13 cellular contexts compared by ENCODE assay signal in genomic region chr1:52059326-52059725, GRCh38. TPM values are rescaled to one million over a fixed set of nuclear protein-coding genes. Genes with fewer than 3 reads are reported as not detected.
DNase-seq lines count a peak whose midpoint lies in the region; ATAC-seq, FAIRE-seq and TF ChIP-seq lines count a peak whose summit lies in the region.
"Had no signal": no experiment of that assay in that cellular context is flagged by ENCODE, and none has a peak within 500 bp of the region (broad histone marks: within the 10 kb centered on the region; RNA-seq: fewer than 3 reads in every experiment).

No MANE protein-coding gene starts in this region.

- H3K9me3 ChIP-seq in esophagus squamous epithelium, result no peaks in the 10 kb centered on the region
- no peaks in the 10 kb centered on the region for H3K9me3 ChIP-seq in gastrocnemius medialis

- no peak overlapping the region for H3K27ac Mint-ChIP-seq in activated CD8-positive, alpha-beta memory T cell treated with anti-CD3 and anti-CD28 coated beads, Interleukin-2, amount 10 ng/mL, durations not matched to agents 7 days and 5 days
- H3K27ac Mint-ChIP-seq: activated naive CD8-positive, alpha-beta T cell treated with anti-CD3 and anti-CD28 coated beads, Interleukin-2, amount 10 ng/mL, durations not matched to agents 7 days and 5 days had no signal

- no peaks in the 10 kb centered on the region for H3K9me3 Mint-ChIP-seq in activated T-cell treated with anti-CD3 and anti-CD28 coated beads, Interleukin-2, amount 50 U/mL, for 4 hours
- H3K9me3 Mint-ChIP-seq in activated CD8-positive, alpha-beta memory T cell treated with anti-CD3 and anti-CD28 coated beads, Interleukin-2, amount 10 ng/mL, durations not matched to agents 7 days and 5 days (ENCODE audit: low read depth), result no peaks in the 10 kb centered on the region
- H3K9me3 Mint-ChIP-seq: activated naive CD8-positive, alpha-beta T cell treated with anti-CD3 and anti-CD28 coated beads, Interleukin-2, amount 10 ng/mL, durations not matched to agents 7 days and 5 days had no signal

- H3K36me3 ChIP-seq in esophagus squamous epithelium, result peaks cover 5 to 48% (median 20%) of the 10 kb centered on the region in 3 donors
- peaks cover 0 to 37% of the 10 kb centered on the region in 2 donors for H3K36me3 ChIP-seq in gastrocnemius medialis

- DNase-seq in activated T-cell treated with anti-CD3 and anti-CD28 coated beads, Interleukin-2, amount 50 U/mL, for 4 hours, result no peak
- DNase-seq in activated T-cell treated with anti-CD3 and anti-CD28 coated beads, Interleukin-2, amount 50 U/mL, for 1 hour, result no peak
- DNase-seq in RCC 7860 (ENCODE audit: low spot score) (peak; percentile 26), esophagus squamous epithelium (lab: John Stamatoyannopoulos, UW) (no peak), skeletal muscle cell (ENCODE audit: low read depth) (peak; percentile 10), gastrocnemius medialis (no peak)
- DNase-seq in activated CD8-positive, alpha-beta memory T cell treated with anti-CD3 and anti-CD28 coated beads, Interleukin-2, amount 10 ng/mL, durations not matched to agents 7 days and 5 days, result no peak
- DNase-seq: activated naive CD8-positive, alpha-beta T cell treated with anti-CD3 and anti-CD28 coated beads, Interleukin-2, amount 10 ng/mL, durations not matched to agents 7 days and 5 days; head of caudate nucleus; NK-92 treated with Interleukin-12 subunit alpha and Interleukin-12 subunit beta, amount 100 ng/mL, for 24 hours; substantia nigra had no signal

- TF ChIP-seq CTCF in esophagus squamous epithelium (IDR thresholded peaks at IDR 0.05) (no peak), gastrocnemius medialis (IDR thresholded peaks at IDR 0.05 in 4 of 5, conservative IDR thresholded peaks at IDR 0.05 in 1 of 5) (no peak)

- H3K27me3 Mint-ChIP-seq in activated T-cell treated with anti-CD3 and anti-CD28 coated beads, Interleukin-2, amount 50 U/mL, for 4 hours (ENCODE audit: low read depth), result no peaks in the 10 kb centered on the region
- H3K27me3 Mint-ChIP-seq in activated CD8-positive, alpha-beta memory T cell treated with anti-CD3 and anti-CD28 coated beads, Interleukin-2, amount 10 ng/mL, durations not matched to agents 7 days and 5 days, result no peaks in the 10 kb centered on the region
- H3K27me3 Mint-ChIP-seq: activated naive CD8-positive, alpha-beta T cell treated with anti-CD3 and anti-CD28 coated beads, Interleukin-2, amount 10 ng/mL, durations not matched to agents 7 days and 5 days had no signal

- H3K4me1 ChIP-seq in esophagus squamous epithelium, result peaks cover 12 to 41% (median 27%) of the 10 kb centered on the region in 3 donors
- H3K4me1 ChIP-seq in gastrocnemius medialis, result peaks cover 32 to 35% of the 10 kb centered on the region in 2 donors

- H3K36me3 Mint-ChIP-seq in activated T-cell treated with anti-CD3 and anti-CD28 coated beads, Interleukin-2, amount 50 U/mL, for 4 hours (ENCODE audit: insufficient read depth), result peaks cover 36% of the 10 kb centered on the region
- H3K36me3 Mint-ChIP-seq in activated CD8-positive, alpha-beta memory T cell treated with anti-CD3 and anti-CD28 coated beads, Interleukin-2, amount 10 ng/mL, durations not matched to agents 7 days and 5 days, result peaks cover 33% of the 10 kb centered on the region

- H3K27me3 ChIP-seq in esophagus squamous epithelium (no peaks in the 10 kb centered on the region), gastrocnemius medialis (no peaks in the 10 kb centered on the region)

- FAIRE-seq in RCC 7860 (lab: Jason Lieb, UNC), result peak; percentile 69

- CTCF ChIA-PET in activated CD8-positive, alpha-beta memory T cell treated with anti-CD3 and anti-CD28 coated beads, Interleukin-2, amount 10 ng/mL, durations not matched to agents 7 days and 5 days (lab: Charles Lee), result no interaction called here

- intact Hi-C loops in esophagus squamous epithelium (cut with DNase I) (no loop called here), gastrocnemius medialis (cut with DNase I; ENCODE audit: low total_unique reads) (loop anchor here (5.0 kb wide), 2 partner anchors 83 to 1888 kb away; partner anchors contain the start of genes IFT25, LRRC42 and ZFYVE9)

- H3K4me3 ChIP-seq in esophagus squamous epithelium (no peak overlapping the region), skeletal muscle cell (ENCODE audit: low read depth, low read length) (no peak overlapping the region), gastrocnemius medialis (no peak overlapping the region)

- ATAC-seq in activated T-cell treated with anti-CD3 and anti-CD28 coated beads, Interleukin-2, amount 50 U/mL, for 4 hours, result no peak
- ATAC-seq in gastrocnemius medialis (no peak), HG03175 (IDR thresholded peaks at IDR 0.05; ENCODE audit: unreplicated experiment) (no peak)
- no peak for ATAC-seq in activated CD8-positive, alpha-beta memory T cell treated with anti-CD3 and anti-CD28 coated beads, Interleukin-2, amount 10 ng/mL, durations not matched to agents 7 days and 5 days

- peaks cover 40% of the 10 kb centered on the region for H3K4me1 Mint-ChIP-seq in activated T-cell treated with anti-CD3 and anti-CD28 coated beads, Interleukin-2, amount 50 U/mL, for 4 hours (ENCODE audit: low read depth)
- peaks cover 33% of the 10 kb centered on the region for H3K4me1 Mint-ChIP-seq in activated CD8-positive, alpha-beta memory T cell treated with anti-CD3 and anti-CD28 coated beads, Interleukin-2, amount 10 ng/mL, durations not matched to agents 7 days and 5 days

- peak overlapping the region; percentile 35 for H3K4me3 Mint-ChIP-seq in activated T-cell treated with anti-CD3 and anti-CD28 coated beads, Interleukin-2, amount 50 U/mL, for 4 hours
- no peak overlapping the region for H3K4me3 Mint-ChIP-seq in activated CD8-positive, alpha-beta memory T cell treated with anti-CD3 and anti-CD28 coated beads, Interleukin-2, amount 10 ng/mL, durations not matched to agents 7 days and 5 days
- H3K4me3 Mint-ChIP-seq: activated naive CD8-positive, alpha-beta T cell treated with anti-CD3 and anti-CD28 coated beads, Interleukin-2, amount 10 ng/mL, durations not matched to agents 7 days and 5 days had no signal

- H3K27ac ChIP-seq in esophagus squamous epithelium, result peak overlapping the region; percentile 32 to 96 (median 64)
- H3K27ac ChIP-seq in gastrocnemius medialis, result peak overlapping the region in 2 of 4 donors; percentile 6 to 14
- H3K27ac ChIP-seq: C4-2B had no signal

- in situ Hi-C loops in gastrocnemius medialis (cut with MboI; ENCODE audit: low sequenced_read_pairs in 4 of 4), result no loop called here

- TF ChIP-seq POLR2A in esophagus squamous epithelium (IDR thresholded peaks at IDR 0.05) (no peak), gastrocnemius medialis (IDR thresholded peaks at IDR 0.05) (no peak)

RNA-seq across cellular contexts. Expression of gene BTF3L4, which starts 3.2 kb away (rescaled TPM):
- 10 to 100 TPM; 48.9 to 52.7 (median 51.4) TPM for total RNA-seq in activated T-cell treated with anti-CD3 and anti-CD28 coated beads, Interleukin-2, amount 50 U/mL, for 4 hours
- total RNA-seq in esophagus squamous epithelium, result 10 to 100 TPM; 33.8 to 46.5 (median 37.0) TPM
- 10 to 100 TPM; 68.4 to 92.9 (median 72.4) TPM for total RNA-seq in gastrocnemius medialis
- total RNA-seq in activated CD8-positive, alpha-beta memory T cell treated with anti-CD3 and anti-CD28 coated beads, Interleukin-2, amount 10 ng/mL, durations not matched to agents 7 days and 5 days, result 10 to 100 TPM; 25.6 to 31.5 TPM

RNA-seq across cellular contexts. Expression of gene TXNDC12, which starts 4.3 kb away (rescaled TPM):
- 10 to 100 TPM; 27.2 to 34.8 (median 32.1) TPM for total RNA-seq in activated T-cell treated with anti-CD3 and anti-CD28 coated beads, Interleukin-2, amount 50 U/mL, for 4 hours
- total RNA-seq in esophagus squamous epithelium (10 to 100 TPM; 16.6 to 29.8 (median 23.2) TPM), gastrocnemius medialis (10 to 100 TPM; 19.8 to 25.3 (median 23.3) TPM)
- total RNA-seq in activated CD8-positive, alpha-beta memory T cell treated with anti-CD3 and anti-CD28 coated beads, Interleukin-2, amount 10 ng/mL, durations not matched to agents 7 days and 5 days, result 10 to 100 TPM; 37.5 to 42.6 TPM

RNA-seq across cellular contexts. Expression of gene KTI12, which starts 25.7 kb away (rescaled TPM):
- total RNA-seq in activated T-cell treated with anti-CD3 and anti-CD28 coated beads, Interleukin-2, amount 50 U/mL, for 4 hours, result 10 to 100 TPM; 26.4 to 27.1 (median 27.1) TPM
- total RNA-seq in esophagus squamous epithelium, result 1 to 10 TPM; 4.8 to 8.6 (median 7.7) TPM
- 1 to 10 TPM; 3.4 to 5.9 (median 5.1) TPM for total RNA-seq in gastrocnemius medialis
- 10 to 100 TPM; 15.0 to 18.0 TPM for total RNA-seq in activated CD8-positive, alpha-beta memory T cell treated with anti-CD3 and anti-CD28 coated beads, Interleukin-2, amount 10 ng/mL, durations not matched to agents 7 days and 5 days

Comparison
In these comparisons a context has a peak if more than half of its experiments do, and no peak if none do; other contexts are left out.
1. DNase-seq: peak in RCC 7860 (single experiment) and skeletal muscle cell (single experiment); none in activated T-cell treated with anti-CD3 and anti-CD28 coated beads, Interleukin-2, amount 50 U/mL, for 4 hours (single experiment), activated T-cell treated with anti-CD3 and anti-CD28 coated beads, Interleukin-2, amount 50 U/mL, for 1 hour (single experiment), esophagus squamous epithelium (single experiment), gastrocnemius medialis (0 of 2) and activated CD8-positive, alpha-beta memory T cell treated with anti-CD3 and anti-CD28 coated beads, Interleukin-2, amount 10 ng/mL, durations not matched to agents 7 days and 5 days (single experiment).